13 cellular contexts compared by ENCODE assay signal in genomic region chr1:215360786-215361185, GRCh38.
"Had no signal": no experiment of that assay in that cellular context is flagged by ENCODE, and none has a peak within 500 bp of the region (broad histone marks: within the 10 kb centered on the region; RNA-seq: fewer than 3 reads in every experiment).

No MANE protein-coding gene starts in this region.

- H3K4me3 Mint-ChIP-seq: activated naive CD8-positive, alpha-beta T cell; activated T-cell treated with anti-CD3 and anti-CD28 coated beads, Interleukin-2, amount 50 U/mL, for 24 hours; neural progenitor cell had no signal

- H3K36me3 ChIP-seq: cardiac muscle cell, neural progenitor cell, ovary, tibial artery, vagina had no signal

- H2AFZ ChIP-seq: neural progenitor cell had no signal

- H3K9me3 Mint-ChIP-seq: neural progenitor cell had no signal

- H3K27ac Mint-ChIP-seq: activated naive CD8-positive, alpha-beta T cell; activated T-cell treated with anti-CD3 and anti-CD28 coated beads, Interleukin-2, amount 50 U/mL, for 24 hours; neural progenitor cell had no signal

- ATAC-seq: activated CD4-positive, CD25-positive, alpha-beta regulatory T cell treated with anti-CD3 and anti-CD28 coated beads, Interleukin-2, amount 50 U/mL, for 24 hours had no signal

- H3K4me1 ChIP-seq: neural progenitor cell, tibial artery, vagina had no signal

- H3K9me3 ChIP-seq: ovary, tibial artery, vagina had no signal

- H3K27me3 Mint-ChIP-seq: activated naive CD8-positive, alpha-beta T cell; activated T-cell treated with anti-CD3 and anti-CD28 coated beads, Interleukin-2, amount 50 U/mL, for 24 hours had no signal

- H3K36me3 Mint-ChIP-seq: activated naive CD8-positive, alpha-beta T cell; neural progenitor cell had no signal

- DNase-seq: activated CD4-positive, alpha-beta T cell treated with anti-CD3 and anti-CD28 coated beads, Interleukin-2, amount 50 U/mL, for 4 hours; activated effector memory CD4-positive, alpha-beta T cell treated with anti-CD3 and anti-CD28 coated beads, Interleukin-2, amount 50 U/mL, for 16 hours; activated T-cell treated with anti-CD3 and anti-CD28 coated beads, Interleukin-2, amount 50 U/mL, for 24 hours; hippocampal formation; ovary; retina; tibial artery had no signal

- H3K27ac ChIP-seq: cardiac muscle cell, neural progenitor cell, ovary, skin epidermis, tibial artery, vagina had no signal

- H3K9ac ChIP-seq: neural progenitor cell had no signal

- H3K4me2 ChIP-seq: neural progenitor cell had no signal

- H3K4me3 ChIP-seq: cardiac muscle cell, neural progenitor cell, ovary, skin epidermis, tibial artery, vagina had no signal

- H3K27me3 ChIP-seq: cardiac muscle cell, neural progenitor cell, ovary, tibial artery, vagina had no signal

- H3K4me1 Mint-ChIP-seq: neural progenitor cell had no signal
